17 cellular contexts compared by ENCODE assay signal in genomic region chr6:111765681-111766523, GRCh38.
A peak's percentile ranks its signal among the peaks of the same experiment; 100 is the strongest.
DNase-seq lines count a peak whose midpoint lies in the region; ATAC-seq, FAIRE-seq and TF ChIP-seq lines count a peak whose summit lies in the region.
"Had no signal": no experiment of that assay in that cellular context is flagged by ENCODE, and none has a peak within 500 bp of the region (broad histone marks: within the 10 kb centered on the region; RNA-seq: fewer than 3 reads in every experiment).

No MANE protein-coding gene starts in this region.

- H3K4me2 ChIP-seq in endothelial cell of umbilical vein (ENCODE audit: insufficient read depth, low read length) (no peak overlapping the region), smooth muscle cell (peak overlapping the region; percentile 11)
- H3K4me2 ChIP-seq: PC-9 had no signal

- no peak overlapping the region for H3K9ac ChIP-seq in endothelial cell of umbilical vein (replicated peaks; ENCODE audit: extremely low read depth, insufficient read depth, low read length)
- H3K9ac ChIP-seq in smooth muscle cell (ENCODE audit: low read depth): no peak overlapping the region

- peak overlapping the region; percentile 99 for H3K27ac Mint-ChIP-seq in activated CD4-positive, alpha-beta T cell treated with anti-CD3 and anti-CD28 coated beads for 36 hours
- peak overlapping the region; percentile 37 for H3K27ac Mint-ChIP-seq in activated B cell treated with CpG ODN at 0.5 μM for 24 hours

- TF ChIP-seq POLR2A in endothelial cell of umbilical vein (IDR thresholded peaks at IDR 0.05; ENCODE audit: low read depth, low read length): no peak

- WGBS in smooth muscle cell (ENCODE audit: low lambda C conversion rate): 92% methylated on average over 1 of the region's 1 CpG

- no peaks in the 10 kb centered on the region for H3K27me3 Mint-ChIP-seq in activated CD4-positive, alpha-beta T cell treated with anti-CD3 and anti-CD28 coated beads for 36 hours
- H3K27me3 Mint-ChIP-seq in activated B cell treated with CpG ODN at 0.5 μM for 24 hours: no peaks in the 10 kb centered on the region

- peaks cover 49% of the 10 kb centered on the region for H3K36me3 Mint-ChIP-seq in activated CD4-positive, alpha-beta T cell treated with anti-CD3 and anti-CD28 coated beads for 36 hours (ENCODE audit: low read depth)
- peaks cover 8% of the 10 kb centered on the region for H3K36me3 Mint-ChIP-seq in activated B cell treated with CpG ODN at 0.5 μM for 24 hours (ENCODE audit: low read depth)

- H3K27ac ChIP-seq in endothelial cell of umbilical vein (ENCODE audit: insufficient read depth, low read depth, low read length) (no peak overlapping the region), smooth muscle cell (ENCODE audit: low read depth) (peak overlapping the region; percentile 24)
- H3K27ac ChIP-seq: PC-9 had no signal

- H3K4me3 ChIP-seq in endothelial cell of umbilical vein (replicated peaks in 1 of 3; ENCODE audit: insufficient read depth in 1 of 3, low read depth in 1 of 3, low read length in 3 of 3): no peak overlapping the region
- H3K4me3 ChIP-seq in smooth muscle cell: no peak overlapping the region
- H3K4me3 ChIP-seq: esophagus squamous epithelium, PC-9, sigmoid colon, tibial nerve had no signal

- H3K27me3 ChIP-seq in endothelial cell of umbilical vein (ENCODE audit: control insufficient read depth in 2 of 2, insufficient read depth in 2 of 2, low read length in 2 of 2) (no peaks in the 10 kb centered on the region), smooth muscle cell (ENCODE audit: low read depth) (no peaks in the 10 kb centered on the region)
- H3K27me3 ChIP-seq: esophagus squamous epithelium, sigmoid colon, tibial nerve had no signal

- peaks cover 6% of the 10 kb centered on the region for H3K9me3 Mint-ChIP-seq in activated CD4-positive, alpha-beta T cell treated with anti-CD3 and anti-CD28 coated beads for 36 hours (ENCODE audit: low read depth)
- no peaks in the 10 kb centered on the region for H3K9me3 Mint-ChIP-seq in activated B cell treated with CpG ODN at 0.5 μM for 24 hours

- dilution Hi-C loops in endothelial cell of umbilical vein (cut with MboI; ENCODE audit: extremely low pct_ligation_motif_present, low sequenced_read_pairs): no loop called here

- H3K4me1 ChIP-seq in endothelial cell of umbilical vein (ENCODE audit: control insufficient read depth, extremely low read depth, insufficient read depth, low read length): peaks cover 18% of the 10 kb centered on the region
- H3K4me1 ChIP-seq in smooth muscle cell (ENCODE audit: low read depth): peaks cover 43% of the 10 kb centered on the region

- TF ChIP-seq CTCF in activated B cell treated with CpG ODN at 0.5 μM for 24 hours (IDR thresholded peaks at IDR 0.05) (no peak), endothelial cell of umbilical vein (IDR thresholded peaks at IDR 0.05; ENCODE audit: extremely low read depth in 1 of 2, insufficient read depth in 1 of 2, low read depth in 1 of 2, low read length in 2 of 2) (no peak), smooth muscle cell (IDR thresholded peaks at IDR 0.05; ENCODE audit: borderline replicate concordance, insufficient read depth, poor library complexity, severe bottlenecking) (no peak)

- H3K9me3 ChIP-seq in endothelial cell of umbilical vein (replicated peaks; ENCODE audit: control insufficient read depth, insufficient read depth, low read length): no peaks in the 10 kb centered on the region
- no peaks in the 10 kb centered on the region for H3K9me3 ChIP-seq in smooth muscle cell (replicated peaks; ENCODE audit: low read depth)
- H3K9me3 ChIP-seq: esophagus squamous epithelium, sigmoid colon, tibial nerve had no signal

- DNase-seq in activated CD4-positive, alpha-beta T cell treated with anti-CD3 and anti-CD28 coated beads for 36 hours: no peak
- no peak for DNase-seq in activated CD4-positive, alpha-beta T cell treated with anti-CD3 and anti-CD28 coated beads for 4 hours
- no peak for DNase-seq in activated B cell treated with CpG ODN at 0.5 μM for 24 hours
- no peak for DNase-seq in endothelial cell of umbilical vein (ENCODE audit: low read depth, low spot score)
- no peak for DNase-seq in smooth muscle cell (lab: John Stamatoyannopoulos, UW; ENCODE audit: unreplicated experiment)
- DNase-seq in cerebellar cortex (ENCODE audit: low spot score): no peak
- DNase-seq: central memory CD4-positive, alpha-beta T cell; DMS 273 treated with DMSO at 0.1 percent for 48 hours; esophagus squamous epithelium; NCI-H2171; sigmoid colon; T-helper 9 cell had no signal

- peak; percentile 12 for FAIRE-seq in endothelial cell of umbilical vein (lab: Jason Lieb, UNC)
- FAIRE-seq: islet of Langerhans had no signal

- H3K4me1 Mint-ChIP-seq in activated CD4-positive, alpha-beta T cell treated with anti-CD3 and anti-CD28 coated beads for 36 hours: peaks cover 99% of the 10 kb centered on the region
- H3K4me1 Mint-ChIP-seq in activated B cell treated with CpG ODN at 0.5 μM for 24 hours: peaks cover 83% of the 10 kb centered on the region

- H3K79me2 ChIP-seq in endothelial cell of umbilical vein (ENCODE audit: control insufficient read depth, insufficient read depth, low read length) (no peaks in the 10 kb centered on the region), smooth muscle cell (ENCODE audit: low read depth) (peaks cover 36% of the 10 kb centered on the region)

- POLR2A ChIA-PET in activated CD4-positive, alpha-beta T cell treated with anti-CD3 and anti-CD28 coated beads for 36 hours (lab: Charles Lee): interaction anchor here (0.6 to 1.0 kb wide), 4 partner anchors 12 to 58 kb away, joined by 3 to 8 read pairs (median 4); no protein-coding TSS in a partner anchor
- POLR2A ChIA-PET in activated B cell treated with CpG ODN at 0.5 μM for 24 hours (lab: Charles Lee) (interaction anchor here (0.6 kb wide), 1 partner anchor 40 kb away, joined by 3 read pairs; no protein-coding TSS in a partner anchor), endothelial cell of umbilical vein (lab: Charles Lee) (no interaction called here)

- peaks cover 9% of the 10 kb centered on the region for H3F3A ChIP-seq in smooth muscle cell (ENCODE audit: low read depth)

- no peak overlapping the region for H2AFZ ChIP-seq in endothelial cell of umbilical vein (ENCODE audit: low read depth, low read length)
- no peak overlapping the region for H2AFZ ChIP-seq in smooth muscle cell (ENCODE audit: low read depth)
- H2AFZ ChIP-seq: PC-9 had no signal

- ATAC-seq in activated CD4-positive, alpha-beta T cell treated with anti-CD3 and anti-CD28 coated beads for 36 hours: peak; percentile 54
- ATAC-seq in activated B cell treated with CpG ODN at 0.5 μM for 24 hours (ENCODE audit: low read depth) (no peak), HG02840 (IDR thresholded peaks at IDR 0.05; ENCODE audit: low FRiP score, unreplicated experiment) (no peak), GM21381 (IDR thresholded peaks at IDR 0.05; ENCODE audit: unreplicated experiment) (no peak)

- H3K4me3 Mint-ChIP-seq in activated CD4-positive, alpha-beta T cell treated with anti-CD3 and anti-CD28 coated beads for 36 hours: peak overlapping the region; percentile 68
- H3K4me3 Mint-ChIP-seq in activated B cell treated with CpG ODN at 0.5 μM for 24 hours: no peak overlapping the region

- no TSS peak for BruUV-seq in endothelial cell of umbilical vein (replicated peaks; lab: Mats Ljungman, UMichigan)

- H4K20me1 ChIP-seq in endothelial cell of umbilical vein (replicated peaks; ENCODE audit: control insufficient read depth, extremely low read depth, insufficient read depth, low read length) (no peaks in the 10 kb centered on the region), smooth muscle cell (ENCODE audit: low read depth) (peaks cover 68% of the 10 kb centered on the region)

- CTCF ChIA-PET in activated CD4-positive, alpha-beta T cell treated with anti-CD3 and anti-CD28 coated beads for 36 hours (lab: Charles Lee): interaction anchor here (0.7 to 2.6 kb wide), 7 partner anchors 11 to 226 kb away, joined by 3 to 8 read pairs (median 4); no protein-coding TSS in a partner anchor
- CTCF ChIA-PET in activated B cell treated with CpG ODN at 0.5 μM for 24 hours (lab: Charles Lee): no interaction called here
- CTCF ChIA-PET in endothelial cell of umbilical vein (lab: Charles Lee): no interaction called here

- no peaks in the 10 kb centered on the region for H3K9me1 ChIP-seq in endothelial cell of umbilical vein (replicated peaks; ENCODE audit: control insufficient read depth, extremely low read depth, insufficient read depth, low read length)

- H3K36me3 ChIP-seq in endothelial cell of umbilical vein (ENCODE audit: control insufficient read depth in 2 of 2, extremely low read depth in 1 of 2, insufficient read depth in 2 of 2, low read length in 2 of 2): no peaks in the 10 kb centered on the region
- no peaks in the 10 kb centered on the region for H3K36me3 ChIP-seq in smooth muscle cell (ENCODE audit: low read depth)
- H3K36me3 ChIP-seq: esophagus squamous epithelium, sigmoid colon had no signal

- intact Hi-C loops in activated CD4-positive, alpha-beta T cell treated with anti-CD3 and anti-CD28 coated beads for 36 hours (cut with DNase I, micrococcal nuclease): loop anchor here (2.0 to 10.0 kb wide), 7 partner anchors 15 to 281 kb away; partner anchors contain the start of genes FYN (in 1 of the 2) and REV3L (in 1 of the 2)
- intact Hi-C loops in activated B cell treated with CpG ODN at 0.5 μM for 24 hours (cut with micrococcal nuclease) (no loop called here), endothelial cell of umbilical vein (cut with micrococcal nuclease) (no loop called here)

TF ChIP-seq in endothelial cell of umbilical vein, 7 proteins besides CTCF, POLR2A, EP300 and RAD21:
- TF ChIP-seq MAX (IDR thresholded peaks at IDR 0.05; ENCODE audit: insufficient read depth, insufficient read length) (no peak), EZH2 (IDR thresholded peaks at IDR 0.05; ENCODE audit: borderline replicate concordance, low read depth, low read length, severe bottlenecking) (no peak), FOS (IDR thresholded peaks at IDR 0.05; ENCODE audit: borderline replicate concordance, insufficient read depth, low read length) (no peak), JUN (IDR thresholded peaks at IDR 0.05; ENCODE audit: borderline replicate concordance, insufficient read depth, insufficient read length, low read depth) (no peak), POLR2AphosphoS5 (IDR thresholded peaks at IDR 0.05; ENCODE audit: insufficient read depth, low read depth, low read length) (no peak), GATA2 (IDR thresholded peaks at IDR 0.05; ENCODE audit: insufficient read depth, insufficient read length, low read depth, low read length) (no peak), MYC (IDR thresholded peaks at IDR 0.05; ENCODE audit: low read depth, low read length) (no peak)

Comparison
In these comparisons a context has a peak if more than half of its experiments do, and no peak if none do; other contexts are left out.
1. intact Hi-C loops: an anchor here in activated CD4-positive, alpha-beta T cell treated with anti-CD3 and anti-CD28 coated beads for 36 hours (2.0 to 10.0 kb wide); none called in activated B cell treated with CpG ODN at 0.5 μM for 24 hours and endothelial cell of umbilical vein.